Comparison of ENCODE assay signal across 28 cellular contexts in the genomic region with DNA sequence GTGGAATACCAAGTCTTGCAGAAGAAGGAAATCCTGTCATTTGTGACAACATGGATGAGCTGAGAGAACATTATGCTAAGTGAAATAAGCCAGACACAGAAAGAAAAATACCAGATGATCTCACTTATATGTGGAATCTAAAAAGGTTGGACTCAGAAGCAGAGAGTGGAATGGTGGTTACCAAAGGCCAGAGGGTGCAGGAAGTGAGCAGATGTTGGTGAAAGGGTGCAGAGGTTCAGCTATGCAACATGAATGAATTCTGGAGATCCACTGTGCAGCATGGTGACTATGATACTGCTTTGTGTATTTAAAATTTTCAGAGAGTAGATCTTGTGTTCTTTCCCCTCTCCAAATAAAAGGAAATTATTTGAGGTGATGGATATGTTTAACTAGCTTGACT. TPM values are rescaled to one million over a fixed set of nuclear protein-coding genes. Genes with fewer than 3 reads are reported as not detected.
DNase-seq lines count a peak whose midpoint lies in the region; ATAC-seq, FAIRE-seq and TF ChIP-seq lines count a peak whose summit lies in the region.
"Had no signal": no experiment of that assay in that cellular context is flagged by ENCODE, and none has a peak within 500 bp of the region (broad histone marks: within the 10 kb centered on the region; RNA-seq: fewer than 3 reads in every experiment).

No MANE protein-coding gene starts in this region.

- POLR2A ChIA-PET in HepG2 (lab: Yijun Ruan, JAX): no interaction called here

- TF ChIP-seq RAD21 in HepG2 (CRISPR knock-in tag; IDR thresholded peaks at IDR 0.05): no peak

- peaks cover 15% of the 10 kb centered on the region for H3K36me3 Mint-ChIP-seq in astrocyte (ENCODE audit: low read depth, unreplicated experiment)

- TSS peak; percentile 7 for BruUV-seq in HepG2 (replicated peaks; lab: Mats Ljungman, UMichigan)

- DNase-seq in DND-41: no peak
- peak; percentile 12 for DNase-seq in HFF-Myc (ENCODE audit: extremely low read depth, low read depth)
- DNase-seq in astrocyte (ENCODE audit: low read depth): peak; percentile 4
- no peak for DNase-seq in HepG2 (ENCODE audit: low spot score)
- DNase-seq in Right ventricle myocardium superior: no peak
- DNase-seq in putamen (ENCODE audit: low spot score): no peak
- DNase-seq: activated CD4-positive, alpha-beta T cell treated with anti-CD3 and anti-CD28 coated beads, Interleukin-2, amount 50 U/mL, for 48 hours; activated gamma-delta T cell treated with Interleukin-2 at 50 U/mL for 16 hours; amygdala; colonic mucosa; effector CD8-positive, alpha-beta T cell; GM23248; hippocampal formation; NCI-H1092; NCI-H1694 treated with DMSO at 0.1 percent for 48 hours; NCI-H2171 treated with DMSO at 0.1 percent for 48 hours; NCI-H524 treated with DMSO at 0.1 percent for 48 hours; NK-92 treated with Interleukin-12 subunit alpha and Interleukin-12 subunit beta, amount 100 ng/mL, for 24 hours; PC-3; small intestine; uterus had no signal

- H2AFZ ChIP-seq in DND-41 (ENCODE audit: low read depth, low read length): no peak overlapping the region
- H2AFZ ChIP-seq in astrocyte (ENCODE audit: low read depth, low read length): no peak overlapping the region
- H2AFZ ChIP-seq in HepG2 (ENCODE audit: low read length): no peak overlapping the region
- H2AFZ ChIP-seq: GM23248 had no signal

- ATAC-seq in DND-41 (ENCODE audit: insufficient read depth, low read depth): 0 out of 3 replicates have a peak, but pooled peaks have one; percentile 27
- peak; percentile 35; the same call in 2 of the 3 replicates for ATAC-seq in HepG2
- no peak for ATAC-seq in Right ventricle myocardium superior (ENCODE audit: poor library complexity)
- ATAC-seq in HG03457 (IDR thresholded peaks at IDR 0.05; ENCODE audit: unreplicated experiment): no peak
- ATAC-seq: PC-3, Right ventricle myocardium inferior had no signal

- in situ Hi-C loops in HepG2 (cut with HindIII; ENCODE audit: extremely low pct_ligation_motif_present, low pct_unique_long_range_greater_than_20kb): no loop called here

- H3K27ac ChIP-seq in DND-41 (ENCODE audit: low read length): no peak overlapping the region
- H3K27ac ChIP-seq in astrocyte (ENCODE audit: low read depth, low read length): no peak overlapping the region
- H3K27ac ChIP-seq in HepG2 (ENCODE audit: extremely low read length, insufficient read depth, low read length): no peak overlapping the region
- H3K27ac ChIP-seq: C4-2B, colonic mucosa, GM23248, thoracic aorta, uterus had no signal

- no peaks in the 10 kb centered on the region for H3K4me1 ChIP-seq in DND-41 (ENCODE audit: insufficient read depth, low read length)
- H3K4me1 ChIP-seq in astrocyte (ENCODE audit: insufficient read depth, low read length): no peaks in the 10 kb centered on the region
- peaks cover 29% of the 10 kb centered on the region for H3K4me1 ChIP-seq in HepG2 (ENCODE audit: insufficient read depth, low read length)
- H3K4me1 ChIP-seq: colonic mucosa, uterus had no signal

- no peaks in the 10 kb centered on the region for H3K27me3 ChIP-seq in DND-41 (ENCODE audit: insufficient read depth, low read length, poor library complexity)
- no peaks in the 10 kb centered on the region for H3K27me3 ChIP-seq in astrocyte (ENCODE audit: insufficient read depth, low read length)
- H3K27me3 ChIP-seq in HepG2 (ENCODE audit: control insufficient read depth in 1 of 2, insufficient read depth in 2 of 2, low read length in 2 of 2): no peaks in the 10 kb centered on the region
- H3K27me3 ChIP-seq: colonic mucosa, uterus had no signal

- TF ChIP-seq EP300 in HepG2 (IDR thresholded peaks at IDR 0.05; ENCODE audit: low read depth in 2 of 2, low read length in 2 of 2) (no peak), HepG2 (CRISPR knock-in tag; IDR thresholded peaks at IDR 0.05; ENCODE audit: borderline replicate concordance) (no peak)

- H3K27me3 Mint-ChIP-seq in astrocyte (ENCODE audit: low read depth, unreplicated experiment): no peaks in the 10 kb centered on the region
- H3K27me3 Mint-ChIP-seq: IgD-negative memory B cell; stimulated activated naive CD8-positive, alpha-beta T cell treated with anti-CD3 and anti-CD28 coated beads, Interleukin-15, Interleukin-2, amounts not matched to agents 100 ng/mL and 50 ng/mL, for 24 hours had no signal

- TF ChIP-seq CTCF in DND-41 (IDR thresholded peaks at IDR 0.05; ENCODE audit: borderline replicate concordance, extremely low read depth, low read length, poor library complexity, severe bottlenecking): no peak
- TF ChIP-seq CTCF in HFF-Myc (IDR thresholded peaks at IDR 0.05; ENCODE audit: low read depth, low read length, missing control alignments): no peak
- TF ChIP-seq CTCF in astrocyte (IDR thresholded peaks at IDR 0.05; ENCODE audit: insufficient read depth, low read depth, low read length): no peak
- no peak for TF ChIP-seq CTCF in HepG2 (CRISPR knock-in tag; IDR thresholded peaks at IDR 0.05)

- H4K20me1 ChIP-seq in DND-41 (ENCODE audit: insufficient read depth, low read length): no peaks in the 10 kb centered on the region
- H4K20me1 ChIP-seq in astrocyte (ENCODE audit: insufficient read depth, low read length): no peaks in the 10 kb centered on the region
- H4K20me1 ChIP-seq in HepG2 (ENCODE audit: insufficient read depth, low read length): no peaks in the 10 kb centered on the region

- TF ChIP-seq POLR2A in HepG2 (IDR thresholded peaks at IDR 0.05; ENCODE audit: insufficient read depth in 1 of 2, low read depth in 2 of 2, low read length in 2 of 2): no peak

- H3K4me3 ChIP-seq in DND-41 (ENCODE audit: low read depth in 1 of 2, low read length in 2 of 2) (no peak overlapping the region), HFF-Myc (replicated peaks; ENCODE audit: low read depth, low read length) (no peak overlapping the region), astrocyte (ENCODE audit: insufficient read depth, low read depth, low read length) (no peak overlapping the region), HepG2 (replicated peaks in 1 of 3; ENCODE audit: insufficient read depth in 1 of 3, low read depth in 2 of 3, low read length in 3 of 3) (no peak overlapping the region)
- H3K4me3 ChIP-seq: colonic mucosa, GM23248, thoracic aorta, uterus had no signal

- H3K36me3 ChIP-seq in DND-41 (ENCODE audit: insufficient read depth, low read length): peaks cover 41% of the 10 kb centered on the region
- H3K36me3 ChIP-seq in astrocyte (ENCODE audit: insufficient read depth, low read length): peaks cover 10% of the 10 kb centered on the region
- peaks cover 1 to 3% of the 10 kb centered on the region in 2 experiments; a peak in 3 of 5 replicates for H3K36me3 ChIP-seq in HepG2 (replicated peaks in 1 of 2; ENCODE audit: control insufficient read depth in 1 of 2, insufficient read depth in 2 of 2, low read length in 2 of 2)
- H3K36me3 ChIP-seq: uterus had no signal

- H3K9me3 ChIP-seq in DND-41 (ENCODE audit: insufficient read depth, low read length, severe bottlenecking) (no peaks in the 10 kb centered on the region), astrocyte (ENCODE audit: insufficient read depth, low read depth, low read length) (no peaks in the 10 kb centered on the region), HepG2 (ENCODE audit: low read length) (no peaks in the 10 kb centered on the region)
- H3K9me3 ChIP-seq: colonic mucosa, thoracic aorta, uterus had no signal

- intact Hi-C loops in HepG2 (cut with micrococcal nuclease; ENCODE audit: unreplicated experiment): no loop called here
- intact Hi-C loops in Right ventricle myocardium superior (cut with DNase I): no loop called here

- no peak overlapping the region for H3K4me2 ChIP-seq in DND-41 (ENCODE audit: insufficient read depth, low read length)
- H3K4me2 ChIP-seq in astrocyte (ENCODE audit: low read length): no peak overlapping the region
- no peak overlapping the region for H3K4me2 ChIP-seq in HepG2 (ENCODE audit: low read depth, low read length)

- H3K79me2 ChIP-seq in DND-41 (ENCODE audit: insufficient read depth, low read length): no peaks in the 10 kb centered on the region
- H3K79me2 ChIP-seq in astrocyte (ENCODE audit: insufficient read depth, low read length): no peaks in the 10 kb centered on the region
- no peaks in the 10 kb centered on the region for H3K79me2 ChIP-seq in HepG2 (ENCODE audit: insufficient read depth, low read length)

- H3K4me3 Mint-ChIP-seq in astrocyte (ENCODE audit: unreplicated experiment): no peak overlapping the region
- H3K4me3 Mint-ChIP-seq: IgD-negative memory B cell; stimulated activated naive CD8-positive, alpha-beta T cell treated with anti-CD3 and anti-CD28 coated beads, Interleukin-15, Interleukin-2, amounts not matched to agents 100 ng/mL and 50 ng/mL, for 24 hours had no signal

- FAIRE-seq in astrocyte (lab: Jason Lieb, UNC): no peak
- no peak for FAIRE-seq in HepG2 (lab: Jason Lieb, UNC)
- FAIRE-seq: frontal cortex, small intestine had no signal

- H3K27ac Mint-ChIP-seq in astrocyte (ENCODE audit: unreplicated experiment): no peak overlapping the region
- H3K27ac Mint-ChIP-seq: IgD-negative memory B cell; stimulated activated naive CD8-positive, alpha-beta T cell treated with anti-CD3 and anti-CD28 coated beads, Interleukin-15, Interleukin-2, amounts not matched to agents 100 ng/mL and 50 ng/mL, for 24 hours had no signal

- H3K9ac ChIP-seq in DND-41 (ENCODE audit: low read depth, low read length) (no peak overlapping the region), astrocyte (ENCODE audit: low read length) (no peak overlapping the region), HepG2 (ENCODE audit: insufficient read depth, low read depth, low read length) (no peak overlapping the region)
- H3K9ac ChIP-seq: GM23248 had no signal

- H3K9me3 Mint-ChIP-seq in astrocyte (ENCODE audit: unreplicated experiment): no peaks in the 10 kb centered on the region
- H3K9me3 Mint-ChIP-seq: IgD-negative memory B cell; stimulated activated naive CD8-positive, alpha-beta T cell treated with anti-CD3 and anti-CD28 coated beads, Interleukin-15, Interleukin-2, amounts not matched to agents 100 ng/mL and 50 ng/mL, for 24 hours had no signal

- CTCF ChIA-PET in HepG2 (lab: Yijun Ruan, JAX; ENCODE audit: low intra/inter-chr PET ratio, low total read pairs): no interaction called here

- peaks cover 5% of the 10 kb centered on the region for H3K4me1 Mint-ChIP-seq in astrocyte (ENCODE audit: low read depth, unreplicated experiment)
- H3K4me1 Mint-ChIP-seq: IgD-negative memory B cell had no signal

RNA-seq across cellular contexts. Expression of gene SLC22A1, which starts 10.9 kb away (rescaled TPM):
- total RNA-seq in astrocyte (2.1 and 3.2 TPM in 2 replicates), HepG2 (2016; rRNA removed; fragmentation: Illumina TruSeq; extraction: Trizol) (0.32 and 0.80 TPM in 2 replicates), Right ventricle myocardium superior (0.35 TPM)
- total RNA-seq in HepG2 (2016; cell fraction: cytosol; rRNA removed; fragmentation: Illumina TruSeq; extraction: Trizol; ENCODE audit: low read depth): 0.71 and 0.81 TPM in 2 replicates
- 1.5 and 1.6 TPM in 2 replicates for total RNA-seq in HepG2 (2016; cell fraction: insoluble cytoplasmic fraction; rRNA removed; fragmentation: Illumina TruSeq; extraction: Trizol)
- total RNA-seq in HepG2 (2016; cell fraction: membrane; rRNA removed; fragmentation: Illumina TruSeq; extraction: Trizol): 1.0 and 1.9 TPM in 2 replicates
- total RNA-seq in HepG2 (2016; cell fraction: nucleus; rRNA removed; fragmentation: Illumina TruSeq; extraction: Trizol): 3.6 and 3.7 TPM in 2 replicates
- polyA plus RNA-seq in HepG2 (2011; rRNA removed): 0.82 and 0.87 TPM in 2 replicates
- polyA plus RNA-seq in HepG2 (2011; cell fraction: cytosol; rRNA removed): 0.32 and 0.38 TPM in 2 replicates
- polyA plus RNA-seq in HepG2 (2011; cell fraction: nucleus; rRNA removed): 3.3 and 4.4 TPM in 2 replicates
- 0.80 and 2.9 TPM in 2 replicates for polyA plus RNA-seq in HepG2 (2012)
- 0.35 and 1.7 TPM in 2 replicates for polyA plus RNA-seq in HepG2 (2016; cell fraction: cytosol; fragmentation: Illumina TruSeq; extraction: Trizol; ENCODE audit: low read depth)
- polyA plus RNA-seq in HepG2 (2016; cell fraction: insoluble cytoplasmic fraction; fragmentation: Illumina TruSeq; extraction: Trizol; ENCODE audit: low read depth): 0.33 and 1.2 TPM in 2 replicates
- 0.64 and 1.2 TPM in 2 replicates for polyA plus RNA-seq in HepG2 (2016; cell fraction: membrane; fragmentation: Illumina TruSeq; extraction: Trizol; ENCODE audit: low read depth)
- polyA plus RNA-seq in HepG2 (2016; cell fraction: nucleus; fragmentation: Illumina TruSeq; extraction: Trizol; ENCODE audit: insufficient read depth, low read depth): 4.3 and 5.2 TPM in 2 replicates
- 1.3 and 7.3 TPM in 2 replicates for polyA minus RNA-seq in HepG2 (2011; rRNA and poly(A)+ RNA removed; ENCODE audit: low replicate concordance)
- polyA minus RNA-seq in HepG2 (2011; cell fraction: cytosol; rRNA and poly(A)+ RNA removed): 0.40 TPM in 1 of 2 replicates, not detected in the other
- polyA minus RNA-seq in HepG2 (2011; cell fraction: nucleus; rRNA and poly(A)+ RNA removed): 7.7 and 8.6 TPM in 2 replicates
- total RNA-seq: frontal cortex, GM23248 had no signal
- polyA plus RNA-seq: GM23248 had no signal

Comparison
In these comparisons a context has a peak if more than half of its experiments do, and no peak if none do; other contexts are left out.
1. ATAC-seq: peak in DND-41 (single experiment) and HepG2 (single experiment); none in Right ventricle myocardium superior (single experiment) and HG03457 (single experiment).
2. DNase-seq: peak in HFF-Myc (single experiment) and astrocyte (single experiment); none in DND-41 (single experiment), HepG2 (single experiment), Right ventricle myocardium superior (single experiment) and putamen (single experiment).